8 cellular contexts compared by ENCODE assay signal in the genomic region with DNA sequence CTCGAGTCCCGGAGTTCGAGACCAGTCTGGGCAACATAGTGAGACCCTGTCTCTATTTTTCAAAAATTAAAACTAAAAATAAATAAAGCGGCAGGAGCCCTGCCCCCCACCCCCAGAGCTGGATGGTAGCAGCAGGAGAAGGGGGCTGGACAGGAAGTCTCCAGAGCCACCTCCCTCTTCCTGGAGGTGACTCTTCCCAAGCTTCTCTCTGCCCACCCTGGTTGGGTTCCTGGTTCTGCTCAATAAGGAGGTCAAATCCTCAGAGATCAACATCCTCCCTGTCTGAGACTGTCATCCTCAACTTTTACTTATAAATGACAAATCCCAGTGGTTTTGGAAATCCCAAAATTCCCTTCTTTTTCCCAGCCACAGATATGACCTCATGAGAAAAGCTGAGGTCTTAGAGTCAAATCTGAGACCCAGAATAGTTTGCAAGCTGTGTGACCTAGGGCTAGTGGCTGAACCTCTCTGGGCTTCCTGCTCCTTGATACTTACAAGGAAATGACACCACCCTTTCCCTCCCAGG. TPM values are rescaled to one million over a fixed set of nuclear protein-coding genes. Genes with fewer than 3 reads are reported as not detected.
DNase-seq lines count a peak whose midpoint lies in the region; ATAC-seq and TF ChIP-seq lines count a peak whose summit lies in the region.

No MANE protein-coding gene starts in this region.

- H3K27me3 ChIP-seq in H9 (ENCODE audit: insufficient read depth, low read length) (no peaks in the 10 kb centered on the region), hepatocyte (no peaks in the 10 kb centered on the region), skeletal muscle tissue (ENCODE audit: control insufficient read depth in 3 of 3, insufficient read depth in 3 of 3, low read length in 3 of 3) (no peaks in the 10 kb centered on the region)

- H3K4me1 Mint-ChIP-seq in H9 = peaks cover 29 to 43% of the 10 kb centered on the region in 2 experiments
- H3K4me1 Mint-ChIP-seq in activated naive CD8-positive, alpha-beta T cell (ENCODE audit: low read depth) = peaks cover 50% of the 10 kb centered on the region

- peaks cover 7 to 15% (median 8%) of the 10 kb centered on the region in 3 experiments; a peak in 4 of 7 replicates for H3K36me3 Mint-ChIP-seq in H9 (ENCODE audit: insufficient read depth in 1 of 3, low read depth in 3 of 3)
- no peaks in the 10 kb centered on the region for H3K36me3 Mint-ChIP-seq in activated naive CD8-positive, alpha-beta T cell

- H3K9me3 Mint-ChIP-seq in H9 = peaks cover 2 to 7% of the 10 kb centered on the region in 2 experiments; a peak in 4 of 5 replicates
- no peaks in the 10 kb centered on the region for H3K9me3 Mint-ChIP-seq in activated naive CD8-positive, alpha-beta T cell (ENCODE audit: low read depth)

- H3K18ac ChIP-seq in H9 (ENCODE audit: insufficient read length, low read depth, low read length) = no peak overlapping the region

- H2AFZ ChIP-seq in H9 (ENCODE audit: low read length) = no peak overlapping the region
- H2AFZ ChIP-seq in hepatocyte = no peak overlapping the region

- no peak overlapping the region for H4K5ac ChIP-seq in H9 (ENCODE audit: insufficient read length, low read depth, low read length)

- H3K4me3 Mint-ChIP-seq in H9 = peak overlapping the region; percentile 62 to 77; a peak in 2 of 5 replicates
- H3K4me3 Mint-ChIP-seq in activated naive CD8-positive, alpha-beta T cell = peak overlapping the region; percentile 83

- DNase-seq in H9 (no peak), hepatocyte (ENCODE audit: low spot score) (no peak), NCI-H187 (lab: John Stamatoyannopoulos, UW) (no peak), NCI-H1105 (lab: John Stamatoyannopoulos, UW) (no peak)

- H3K4me3 ChIP-seq in hepatocyte (no peak overlapping the region), skeletal muscle tissue (ENCODE audit: low read length in 3 of 3) (peak overlapping the region in 1 of 3 donors; percentile 76)

- peaks cover 9% of the 10 kb centered on the region for H3K23me2 ChIP-seq in H9 (ENCODE audit: insufficient read length, low read depth, low read length, poor library complexity, severe bottlenecking)

- H3K27me3 Mint-ChIP-seq in H9 (ENCODE audit: low read depth) = no peaks in the 10 kb centered on the region; the same call in 1 of the 2 replicates
- H3K27me3 Mint-ChIP-seq in activated naive CD8-positive, alpha-beta T cell = no peaks in the 10 kb centered on the region

- no peak for TF ChIP-seq CTCF in H9 (conservative IDR thresholded peaks at IDR 0.05)
- TF ChIP-seq CTCF in hepatocyte (IDR thresholded peaks at IDR 0.05; ENCODE audit: poor library complexity) = no peak

- H2BK20ac ChIP-seq in H9 (ENCODE audit: low read depth, low read length, poor library complexity, severe bottlenecking) = no peak overlapping the region

- peak overlapping the region; percentile 60 for H3K4me2 ChIP-seq in H9 (ENCODE audit: insufficient read depth, insufficient read length, low read length)
- H3K4me2 ChIP-seq in hepatocyte = peak overlapping the region; percentile 78

- no CpG with 5 or more reads among the region's 4 CpGs for WGBS in H9 (ENCODE audit: extremely low coverage, insufficient read length, low lambda C conversion rate)
- WGBS in hepatocyte (ENCODE audit: low lambda C conversion rate, missing lambda C conversion rate) = 89% methylated on average over 4 of the region's 4 CpGs

- H3K23ac ChIP-seq in H9 (ENCODE audit: insufficient read length, low read depth, low read length) = no peak overlapping the region

- H3K9me3 ChIP-seq in H9 (ENCODE audit: control insufficient read depth, low read depth, low read length) (no peaks in the 10 kb centered on the region), hepatocyte (ENCODE audit: low read depth) (no peaks in the 10 kb centered on the region), skeletal muscle tissue (ENCODE audit: control insufficient read depth in 3 of 3, low read length in 3 of 3) (no peaks in the 10 kb centered on the region)

- H3K9ac ChIP-seq in H9 (ENCODE audit: extremely low read depth, insufficient read length, low read length) (no peak overlapping the region), skeletal muscle tissue (ENCODE audit: low read depth in 1 of 3, low read length in 3 of 3) (peak overlapping the region in 1 of 3 donors; percentile 75)

- H2AK5ac ChIP-seq in H9 (ENCODE audit: insufficient read length, low read length) = no peak overlapping the region

- H3K79me2 ChIP-seq in H9 (ENCODE audit: insufficient read depth, low read length) (no peaks in the 10 kb centered on the region), hepatocyte (peaks cover 7% of the 10 kb centered on the region)

- H3T11ph ChIP-seq in H9 (ENCODE audit: low read length) = no peak overlapping the region

- H3K4me1 ChIP-seq in H9 (ENCODE audit: insufficient read depth, low read length) (peaks cover 5% of the 10 kb centered on the region), hepatocyte (ENCODE audit: insufficient read depth) (peaks cover 42% of the 10 kb centered on the region), skeletal muscle tissue (ENCODE audit: control insufficient read depth in 3 of 3, insufficient read depth in 3 of 3, low read length in 3 of 3) (peaks cover 32 to 38% (median 35%) of the 10 kb centered on the region in 3 donors)

- no peak overlapping the region for H3K4ac ChIP-seq in H9 (ENCODE audit: low read depth, low read length)

- no peak overlapping the region for H2BK15ac ChIP-seq in H9 (ENCODE audit: low read depth, low read length)

- no peak overlapping the region for H3K27ac ChIP-seq in H9 (ENCODE audit: insufficient read length, low read depth, low read length)
- peak overlapping the region; percentile 97 for H3K27ac ChIP-seq in hepatocyte
- H3K27ac ChIP-seq in skeletal muscle tissue (ENCODE audit: low read depth, low read length) = peak overlapping the region; percentile 85

- H3K36me3 ChIP-seq in hepatocyte (replicated peaks; ENCODE audit: insufficient read depth, low read depth) (no peaks in the 10 kb centered on the region), skeletal muscle tissue (ENCODE audit: control insufficient read depth in 3 of 3, insufficient read depth in 3 of 3, low read length in 3 of 3) (no peaks in the 10 kb centered on the region)

- H2BK5ac ChIP-seq in H9 (ENCODE audit: insufficient read length, low read length) = no peak overlapping the region

- no peak overlapping the region for H4K8ac ChIP-seq in H9 (replicated peaks; ENCODE audit: insufficient read length, low read depth, low read length)

- no peak overlapping the region for H4K91ac ChIP-seq in H9 (ENCODE audit: insufficient read length, low read depth, low read length)

- H3K79me1 ChIP-seq in H9 (ENCODE audit: insufficient read depth, low read depth, low read length, poor library complexity, severe bottlenecking) = no peaks in the 10 kb centered on the region

- no peak overlapping the region for H3K56ac ChIP-seq in H9 (ENCODE audit: insufficient read length, low read depth, low read length)

- H2BK12ac ChIP-seq in H9 (ENCODE audit: insufficient read length, low read depth, low read length) = no peak overlapping the region

- no peak overlapping the region for H2BK120ac ChIP-seq in H9 (ENCODE audit: low read depth, low read length, poor library complexity, severe bottlenecking)

- H3K14ac ChIP-seq in H9 (ENCODE audit: insufficient read depth, low read length) = no peak overlapping the region

- no peak for ATAC-seq in GM18907 (IDR thresholded peaks at IDR 0.05; ENCODE audit: unreplicated experiment)
- ATAC-seq in HG02798 (IDR thresholded peaks at IDR 0.05; ENCODE audit: poor library complexity, unreplicated experiment) = no peak

- H3K9me2 ChIP-seq in hepatocyte (replicated peaks; ENCODE audit: insufficient read depth) = no peaks in the 10 kb centered on the region

- no peak overlapping the region for H3K27ac Mint-ChIP-seq in H9
- peak overlapping the region; percentile 89 for H3K27ac Mint-ChIP-seq in activated naive CD8-positive, alpha-beta T cell

- no peaks in the 10 kb centered on the region for H4K20me1 ChIP-seq in H9 (ENCODE audit: control insufficient read depth, insufficient read depth, insufficient read length)
- no peaks in the 10 kb centered on the region for H4K20me1 ChIP-seq in hepatocyte (ENCODE audit: insufficient read depth, poor library complexity, severe bottlenecking)

RNA-seq across cellular contexts. Expression of gene C1QTNF6, which starts 1.0 kb away (rescaled TPM):
- total RNA-seq in H9 (2021) (3.8 and 5.0 TPM in 2 replicates), hepatocyte (17.9 and 23.6 TPM in 2 replicates), skeletal muscle tissue (6.3 TPM)
- 29.7 and 39.1 TPM in 2 replicates for polyA plus RNA-seq in hepatocyte

RNA-seq across cellular contexts. Expression of gene SSTR3, which starts 25.2 kb away (rescaled TPM):
- total RNA-seq in H9 (2021) (0.68 and 0.72 TPM in 2 replicates), hepatocyte (1.3 and 2.8 TPM in 2 replicates), skeletal muscle tissue (not detected)
- 0.47 and 0.97 TPM in 2 replicates for polyA plus RNA-seq in hepatocyte

RNA-seq across cellular contexts. Expression of gene IL2RB, which starts 37.3 kb away (rescaled TPM):
- 0.35 TPM in 2 replicates for total RNA-seq in H9 (2021)
- total RNA-seq in hepatocyte = 0.57 and 1.1 TPM in 2 replicates
- polyA plus RNA-seq in hepatocyte = 0.92 and 1.5 TPM in 2 replicates
- 1.6 TPM for total RNA-seq in skeletal muscle tissue

RNA-seq across cellular contexts. Expression of gene RAC2, which starts 57.0 kb away (rescaled TPM):
- total RNA-seq in H9 (2021) (2.5 and 2.8 TPM in 2 replicates), hepatocyte (4.7 and 10.5 TPM in 2 replicates), skeletal muscle tissue (0.52 TPM)
- polyA plus RNA-seq in hepatocyte = 9.9 and 11.3 TPM in 2 replicates
